23 cellular contexts compared by ENCODE assay signal in genomic region chr21:41846536-41846935, GRCh38.
"Had no signal": no experiment of that assay in that cellular context is flagged by ENCODE, and none has a peak within 500 bp of the region (broad histone marks: within the 10 kb centered on the region; RNA-seq: fewer than 3 reads in every experiment).

No MANE protein-coding gene starts in this region.

- H3K4me3 Mint-ChIP-seq: activated B cell treated with CpG ODN at 0.5 μM for 24 hours; activated CD4-positive, alpha-beta memory T cell treated with anti-CD3 and anti-CD28 coated beads for 36 hours; activated CD4-positive, alpha-beta T cell treated with anti-CD3 and anti-CD28 coated beads, Interleukin-2, amount 10 ng/mL, durations not matched to agents 7 days and 5 days; activated naive CD4-positive, alpha-beta T cell treated with anti-CD3 and anti-CD28 coated beads for 36 hours; activated naive CD8-positive, alpha-beta T cell; activated T-helper 17 cell treated with anti-CD3 and anti-CD28 coated beads, Interleukin-2, amount 50 U/mL, for 72 hours; T-helper 17 cell had no signal

- H3K27ac ChIP-seq: brain microvascular endothelial cell had no signal

- H3K4me1 Mint-ChIP-seq: activated CD4-positive, alpha-beta T cell treated with anti-CD3 and anti-CD28 coated beads, Interleukin-2, amount 10 ng/mL, durations not matched to agents 7 days and 5 days; activated T-helper 17 cell treated with anti-CD3 and anti-CD28 coated beads, Interleukin-2, amount 50 U/mL, for 72 hours; T-helper 17 cell had no signal

- H3K9me3 Mint-ChIP-seq: activated B cell treated with CpG ODN at 0.5 μM for 24 hours; activated CD4-positive, alpha-beta memory T cell treated with anti-CD3 and anti-CD28 coated beads for 36 hours; activated CD4-positive, alpha-beta T cell treated with anti-CD3 and anti-CD28 coated beads, Interleukin-2, amount 10 ng/mL, durations not matched to agents 7 days and 5 days; activated naive CD4-positive, alpha-beta T cell treated with anti-CD3 and anti-CD28 coated beads for 36 hours; activated T-helper 17 cell treated with anti-CD3 and anti-CD28 coated beads, Interleukin-2, amount 50 U/mL, for 72 hours had no signal

- ATAC-seq: activated T-helper 17 cell treated with anti-CD3 and anti-CD28 coated beads, Interleukin-2, amount 50 U/mL, for 72 hours; PC-3; T-helper 17 cell had no signal

- H3K36me3 ChIP-seq: brain microvascular endothelial cell had no signal

- DNase-seq: activated B cell treated with CpG ODN at 0.5 μM for 24 hours; activated CD4-positive, alpha-beta memory T cell treated with anti-CD3 and anti-CD28 coated beads for 36 hours; activated CD4-positive, alpha-beta T cell treated with anti-CD3 and anti-CD28 coated beads, Interleukin-2, amount 10 ng/mL, durations not matched to agents 7 days and 5 days; activated CD8-positive, alpha-beta memory T cell treated with anti-CD3 and anti-CD28 coated beads for 24 hours; activated gamma-delta T cell; activated naive CD4-positive, alpha-beta T cell treated with anti-CD3 and anti-CD28 coated beads for 36 hours; activated T-cell treated with anti-CD3 and anti-CD28 coated beads, Interleukin-2, amount 50 U/mL, for 48 hours; amygdala; brain microvascular endothelial cell; KBM-7; NCI-H1048; NCI-H146; NCI-H1930; NCI-H2171; NCI-H226; NCI-H526 treated with DMSO at 0.1 percent for 48 hours; NCI-H82; PC-3; SHP77 treated with DMSO at 0.1 percent for 48 hours; T-helper 17 cell; T-helper 9 cell had no signal

- H3K27me3 Mint-ChIP-seq: activated B cell treated with CpG ODN at 0.5 μM for 24 hours; activated CD4-positive, alpha-beta memory T cell treated with anti-CD3 and anti-CD28 coated beads for 36 hours; activated CD4-positive, alpha-beta T cell treated with anti-CD3 and anti-CD28 coated beads, Interleukin-2, amount 10 ng/mL, durations not matched to agents 7 days and 5 days; activated naive CD8-positive, alpha-beta T cell; activated T-helper 17 cell treated with anti-CD3 and anti-CD28 coated beads, Interleukin-2, amount 50 U/mL, for 72 hours; T-helper 17 cell had no signal

- H3K27ac Mint-ChIP-seq: activated B cell treated with CpG ODN at 0.5 μM for 24 hours; activated CD4-positive, alpha-beta memory T cell treated with anti-CD3 and anti-CD28 coated beads for 36 hours; activated naive CD4-positive, alpha-beta T cell treated with anti-CD3 and anti-CD28 coated beads for 36 hours; activated naive CD8-positive, alpha-beta T cell; activated T-helper 17 cell treated with anti-CD3 and anti-CD28 coated beads, Interleukin-2, amount 50 U/mL, for 72 hours; T-helper 17 cell had no signal

- H3K27me3 ChIP-seq: brain microvascular endothelial cell had no signal
